ENCODE assay signal across 16 cellular contexts in the genomic region with DNA sequence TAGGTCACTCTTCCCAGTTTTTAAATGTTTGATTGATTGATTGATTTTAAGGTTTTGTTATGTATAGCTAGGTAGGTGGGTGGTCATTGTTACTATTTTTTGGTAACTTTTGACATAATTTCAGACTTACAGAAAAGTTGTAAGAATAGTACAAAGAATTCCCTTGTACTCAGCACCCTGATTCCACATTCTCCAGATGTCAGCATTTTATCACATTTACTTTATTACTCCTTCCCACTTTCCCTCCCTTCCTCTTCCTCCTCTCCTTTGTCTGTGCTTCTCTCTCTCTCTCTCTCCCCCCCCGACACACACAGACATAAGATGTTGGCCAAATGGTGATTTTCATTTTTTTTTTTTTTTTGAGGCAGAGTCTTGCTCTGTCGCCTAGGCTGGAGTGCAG. TPM values are rescaled to one million over a fixed set of nuclear protein-coding genes. Genes with fewer than 3 reads are reported as not detected.
DNase-seq lines count a peak whose midpoint lies in the region; ATAC-seq, FAIRE-seq and TF ChIP-seq lines count a peak whose summit lies in the region.
"Had no signal": no experiment of that assay in that cellular context is flagged by ENCODE, and none has a peak within 500 bp of the region (broad histone marks: within the 10 kb centered on the region; RNA-seq: fewer than 3 reads in every experiment).

No MANE protein-coding gene starts in this region.

- H2AK5ac ChIP-seq in IMR-90 (ENCODE audit: low read depth, low read length) = no peak overlapping the region

- BruUV-seq in IMR-90 (replicated peaks; lab: Mats Ljungman, UMichigan) (no TSS peak), K562 (replicated peaks; lab: Mats Ljungman, UMichigan) (no TSS peak), PC-9 (replicated peaks; lab: Mats Ljungman, UMichigan) (no TSS peak)

- H4K5ac ChIP-seq in IMR-90 (ENCODE audit: low read depth, low read length) = no peak overlapping the region

- no peaks in the 10 kb centered on the region for H3K27me3 ChIP-seq in IMR-90 (ENCODE audit: control insufficient read depth, insufficient read depth, low read length)
- H3K27me3 ChIP-seq in K562 (ENCODE audit: control insufficient read depth in 2 of 2, insufficient read depth in 2 of 2, low read length in 2 of 2) = no peaks in the 10 kb centered on the region
- H3K27me3 ChIP-seq in PC-9 (ENCODE audit: insufficient read depth, low read depth) = no peaks in the 10 kb centered on the region

- no peak overlapping the region for H2AK9ac ChIP-seq in IMR-90 (replicated peaks; ENCODE audit: low read depth, low read length, poor library complexity)

- H3K36me3 ChIP-seq in IMR-90 (ENCODE audit: control insufficient read depth, insufficient read depth, low read length) (peaks cover 43% of the 10 kb centered on the region), K562 (ENCODE audit: control insufficient read depth, insufficient read depth, low read length) (peaks cover 87% of the 10 kb centered on the region), PC-9 (ENCODE audit: low read depth) (peaks cover 16% of the 10 kb centered on the region; the same call in 1 of the 2 replicates)

- no peak overlapping the region for H2BK20ac ChIP-seq in IMR-90 (ENCODE audit: low read depth, low read length)

- no peaks in the 10 kb centered on the region for H3K27me3 Mint-ChIP-seq in activated CD8-positive, alpha-beta memory T cell treated with anti-CD3 and anti-CD28 coated beads, Interleukin-2, amount 10 ng/mL, durations not matched to agents 7 days and 5 days
- H3K27me3 Mint-ChIP-seq in stimulated activated naive B cell treated with anti-CD40 and anti-IgM and Interleukin-4, amounts not matched to agents 10 μg/mL and 1 μg/mL and 100 μg/mL, for 72 hours = no peaks in the 10 kb centered on the region

- TF ChIP-seq CTCF in IMR-90 (conservative IDR thresholded peaks at IDR 0.05; ENCODE audit: low read depth, low read length) (no peak), K562 (IDR thresholded peaks at IDR 0.05 in 2 of 3, conservative IDR thresholded peaks at IDR 0.05 in 1 of 3; ENCODE audit: insufficient read depth in 2 of 3, low read depth in 1 of 3, low read length in 3 of 3) (no peak), PC-9 (conservative IDR thresholded peaks at IDR 0.05) (no peak)

- no peak for ATAC-seq in activated CD8-positive, alpha-beta memory T cell treated with anti-CD3 and anti-CD28 coated beads, Interleukin-2, amount 10 ng/mL, durations not matched to agents 7 days and 5 days
- ATAC-seq in IMR-90 (ENCODE audit: low read depth) (no peak), K562 (no peak), GM18861 (IDR thresholded peaks at IDR 0.05; ENCODE audit: unreplicated experiment) (no peak)
- no peak for ATAC-seq in stimulated activated naive B cell treated with anti-CD40 and anti-IgM and Interleukin-4, amounts not matched to agents 10 μg/mL and 1 μg/mL and 100 μg/mL, for 72 hours (replicated peaks)
- ATAC-seq: CD8-positive, alpha-beta T cell had no signal

- no peak for DNase-seq in activated CD8-positive, alpha-beta memory T cell treated with anti-CD3 and anti-CD28 coated beads, Interleukin-2, amount 10 ng/mL, durations not matched to agents 7 days and 5 days
- no peak for DNase-seq in activated CD8-positive, alpha-beta memory T cell treated with anti-CD3 and anti-CD28 coated beads, Interleukin-2, amount 50 U/mL, for 4 hours
- DNase-seq in IMR-90 = no peak
- no peak for DNase-seq in K562 (ENCODE audit: extremely low read depth in 1 of 4, low spot score in 3 of 4)
- no peak for DNase-seq in stimulated activated naive B cell treated with anti-CD40 and anti-IgM and Interleukin-4, amounts not matched to agents 10 μg/mL and 1 μg/mL and 100 μg/mL, for 72 hours
- no peak for DNase-seq in PC-9
- DNase-seq: CD8-positive, alpha-beta T cell; COR-L47; DMS153; DMS79 treated with DMSO at 0.1 percent for 48 hours; GDM1 had no signal

- H3K9me1 ChIP-seq in IMR-90 (ENCODE audit: insufficient read depth, low read length) (no peaks in the 10 kb centered on the region; the same call in 1 of the 2 replicates), K562 (ENCODE audit: control insufficient read depth, insufficient read depth, low read length) (no peaks in the 10 kb centered on the region)

- TF ChIP-seq RAD21 in IMR-90 (IDR thresholded peaks at IDR 0.05; ENCODE audit: low read length) = no peak
- no peak for TF ChIP-seq RAD21 in K562 (CRISPR knock-in tag; conservative IDR thresholded peaks at IDR 0.05 in 1 of 2, IDR thresholded peaks at IDR 0.05 in 1 of 2)

- peaks cover 64% of the 10 kb centered on the region for H3K36me3 Mint-ChIP-seq in activated CD8-positive, alpha-beta memory T cell treated with anti-CD3 and anti-CD28 coated beads, Interleukin-2, amount 10 ng/mL, durations not matched to agents 7 days and 5 days
- peaks cover 40 to 58% of the 10 kb centered on the region in 2 donors for H3K36me3 Mint-ChIP-seq in stimulated activated naive B cell treated with anti-CD40 and anti-IgM and Interleukin-4, amounts not matched to agents 10 μg/mL and 1 μg/mL and 100 μg/mL, for 72 hours

- H3K9me3 ChIP-seq in IMR-90 (ENCODE audit: control insufficient read depth, insufficient read depth, low read length) = no peaks in the 10 kb centered on the region
- no peaks in the 10 kb centered on the region for H3K9me3 ChIP-seq in K562 (replicated peaks; ENCODE audit: control insufficient read depth, insufficient read depth, low read depth, low read length)
- H3K9me3 ChIP-seq in PC-9 (ENCODE audit: insufficient read depth, low read depth) = no peaks in the 10 kb centered on the region
- H3K9me3 ChIP-seq: HAP-1 had no signal

- no peak overlapping the region for H3K56ac ChIP-seq in IMR-90 (ENCODE audit: extremely low read depth, insufficient read depth, low read length)

- dilution Hi-C loops in IMR-90 (cut with HindIII; ENCODE audit: low sequenced_read_pairs, unreplicated experiment) = no loop called here

- WGBS in IMR-90 (ENCODE audit: extremely low coverage in 2 of 2, insufficient read length in 1 of 2), 2 experiments = no CpG with 5 or more reads among the region's 2 CpGs
- no CpG with 5 or more reads among the region's 2 CpGs for WGBS in K562 (ENCODE audit: insufficient coverage, low coverage, missing lambda C conversion rate)

- H4K8ac ChIP-seq in IMR-90 (ENCODE audit: low read depth in 2 of 2, low read length in 2 of 2) = no peak overlapping the region

- H4K20me1 ChIP-seq in IMR-90 (ENCODE audit: insufficient read depth, low read length) (no peaks in the 10 kb centered on the region), K562 (replicated peaks; ENCODE audit: control insufficient read depth, insufficient read depth, low read length) (no peaks in the 10 kb centered on the region), PC-9 (ENCODE audit: insufficient read depth) (no peaks in the 10 kb centered on the region)

- POLR2A ChIA-PET in IMR-90 (lab: Charles Lee; ENCODE audit: unreplicated experiment) (no interaction called here), K562 (lab: Yijun Ruan, JAX) (no interaction called here), PC-9 (lab: Charles Lee; ENCODE audit: unreplicated experiment) (no interaction called here)

- in situ Hi-C loops in IMR-90 (cut with MboI; ENCODE audit: low sequenced_read_pairs) = no loop called here
- in situ Hi-C loops in K562 (cut with MboI) = no loop called here

- no peak for FAIRE-seq in K562 (lab: Jason Lieb, UNC)
- FAIRE-seq: D721Med, H1 had no signal

- no peak overlapping the region for H2BK15ac ChIP-seq in IMR-90 (ENCODE audit: low read depth, low read length)

- no peaks in the 10 kb centered on the region for H3F3A ChIP-seq in PC-9 (ENCODE audit: insufficient read depth, low read depth)

- no peak overlapping the region for H3K14ac ChIP-seq in IMR-90 (replicated peaks; ENCODE audit: low read depth, low read length)

- H3K27ac ChIP-seq in IMR-90 (ENCODE audit: insufficient read depth, low read length) = no peak overlapping the region
- H3K27ac ChIP-seq in K562 (ENCODE audit: extremely low read depth, low read depth, low read length) = no peak overlapping the region
- no peak overlapping the region for H3K27ac ChIP-seq in PC-9

- H3K4me2 ChIP-seq in IMR-90 (ENCODE audit: low read depth, low read length) (no peak overlapping the region), K562 (ENCODE audit: insufficient read depth, low read length) (no peak overlapping the region), PC-9 (no peak overlapping the region)

- TF ChIP-seq EP300 in K562 (IDR thresholded peaks at IDR 0.05; ENCODE audit: low read length) = no peak

- H3K79me2 ChIP-seq in K562 (ENCODE audit: control insufficient read depth, insufficient read depth, low read length) (no peaks in the 10 kb centered on the region), PC-9 (ENCODE audit: low read depth) (no peaks in the 10 kb centered on the region)

- no peaks in the 10 kb centered on the region for H3K79me1 ChIP-seq in IMR-90 (ENCODE audit: low read depth in 1 of 2, low read length in 2 of 2)

- H2BK5ac ChIP-seq in IMR-90 (ENCODE audit: low read depth, low read length, poor library complexity, severe bottlenecking) = no peak overlapping the region

- H3K4me1 Mint-ChIP-seq in activated CD8-positive, alpha-beta memory T cell treated with anti-CD3 and anti-CD28 coated beads, Interleukin-2, amount 10 ng/mL, durations not matched to agents 7 days and 5 days = peaks cover 27% of the 10 kb centered on the region
- peaks cover 16 to 22% of the 10 kb centered on the region in 2 donors for H3K4me1 Mint-ChIP-seq in stimulated activated naive B cell treated with anti-CD40 and anti-IgM and Interleukin-4, amounts not matched to agents 10 μg/mL and 1 μg/mL and 100 μg/mL, for 72 hours

- TF ChIP-seq POLR2A in IMR-90 (IDR thresholded peaks at IDR 0.05; ENCODE audit: low read depth, low read length) = no peak
- no peak for TF ChIP-seq POLR2A in K562 (conservative IDR thresholded peaks at IDR 0.05)

- peak overlapping the region; percentile 19 for H3K27ac Mint-ChIP-seq in activated CD8-positive, alpha-beta memory T cell treated with anti-CD3 and anti-CD28 coated beads, Interleukin-2, amount 10 ng/mL, durations not matched to agents 7 days and 5 days
- peak overlapping the region; percentile 53 for H3K27ac Mint-ChIP-seq in stimulated activated naive B cell treated with anti-CD40 and anti-IgM and Interleukin-4, amounts not matched to agents 10 μg/mL and 1 μg/mL and 100 μg/mL, for 72 hours
- H3K27ac Mint-ChIP-seq: CD14-positive monocyte; CD8-positive, alpha-beta T cell had no signal

- no peaks in the 10 kb centered on the region for H3K9me2 ChIP-seq in PC-9 (ENCODE audit: insufficient read depth)

- intact Hi-C loops in IMR-90 (cut with micrococcal nuclease) (no loop called here), K562 (cut with micrococcal nuclease) (no loop called here), PC-9 (cut with micrococcal nuclease; ENCODE audit: unreplicated experiment) (no loop called here)

- H2AFZ ChIP-seq in IMR-90 (replicated peaks; ENCODE audit: low read length, poor library complexity) (no peak overlapping the region), K562 (ENCODE audit: low read depth, low read length) (no peak overlapping the region), PC-9 (no peak overlapping the region)

- H3K18ac ChIP-seq in IMR-90 (ENCODE audit: low read depth, low read length) = no peak overlapping the region

- no peaks in the 10 kb centered on the region for H3K9me3 Mint-ChIP-seq in activated CD8-positive, alpha-beta memory T cell treated with anti-CD3 and anti-CD28 coated beads, Interleukin-2, amount 10 ng/mL, durations not matched to agents 7 days and 5 days (ENCODE audit: low read depth)
- H3K9me3 Mint-ChIP-seq in stimulated activated naive B cell treated with anti-CD40 and anti-IgM and Interleukin-4, amounts not matched to agents 10 μg/mL and 1 μg/mL and 100 μg/mL, for 72 hours = no peaks in the 10 kb centered on the region
- H3K9me3 Mint-ChIP-seq: CD14-positive monocyte; CD8-positive, alpha-beta T cell had no signal

- H2BK120ac ChIP-seq in IMR-90 (ENCODE audit: low read depth, low read length) = no peak overlapping the region

- H3K23ac ChIP-seq in IMR-90 (ENCODE audit: low read depth, low read length) = no peak overlapping the region

- H3K4ac ChIP-seq in IMR-90 (ENCODE audit: low read depth, low read length) = no peak overlapping the region

- H3K9ac ChIP-seq in IMR-90 (ENCODE audit: low read depth, low read length) (no peak overlapping the region), K562 (ENCODE audit: insufficient read depth in 1 of 2, low read depth in 2 of 2, low read length in 2 of 2) (no peak overlapping the region)

- H3K4me3 ChIP-seq in IMR-90 (ENCODE audit: insufficient read depth, low read depth, low read length) (no peak overlapping the region), K562 (no peak overlapping the region), PC-9 (no peak overlapping the region)
- H3K4me3 ChIP-seq: HAP-1 had no signal

- CTCF ChIA-PET in activated CD8-positive, alpha-beta memory T cell treated with anti-CD3 and anti-CD28 coated beads, Interleukin-2, amount 10 ng/mL, durations not matched to agents 7 days and 5 days (lab: Charles Lee) = interaction anchor here (1.2 kb wide), 1 partner anchor 13 kb away, joined by 9 read pairs; no protein-coding TSS in a partner anchor
- CTCF ChIA-PET in IMR-90 (lab: Yijun Ruan, JAX) = interaction anchor here (0.6 kb wide), 1 partner anchor 285 kb away, joined by 3 read pairs; no protein-coding TSS in a partner anchor
- CTCF ChIA-PET in K562 (lab: Yijun Ruan, JAX; ENCODE audit: low intra/inter-chr PET ratio) = no interaction called here
- CTCF ChIA-PET in PC-9 (lab: Charles Lee) = no interaction called here

- H4K91ac ChIP-seq in IMR-90 (ENCODE audit: insufficient read depth, low read depth, low read length) = no peak overlapping the region

- H3K4me1 ChIP-seq in IMR-90 (ENCODE audit: control insufficient read depth, insufficient read depth, low read length) = no peaks in the 10 kb centered on the region
- no peaks in the 10 kb centered on the region for H3K4me1 ChIP-seq in K562 (replicated peaks in 1 of 2; ENCODE audit: control insufficient read depth in 2 of 2, insufficient read depth in 2 of 2, low read length in 2 of 2)
- H3K4me1 ChIP-seq in PC-9 (replicated peaks; ENCODE audit: insufficient read depth) = no peaks in the 10 kb centered on the region
- H3K4me1 ChIP-seq: HAP-1 had no signal

- H3K4me3 Mint-ChIP-seq in activated CD8-positive, alpha-beta memory T cell treated with anti-CD3 and anti-CD28 coated beads, Interleukin-2, amount 10 ng/mL, durations not matched to agents 7 days and 5 days = no peak overlapping the region
- H3K4me3 Mint-ChIP-seq in stimulated activated naive B cell treated with anti-CD40 and anti-IgM and Interleukin-4, amounts not matched to agents 10 μg/mL and 1 μg/mL and 100 μg/mL, for 72 hours = no peak overlapping the region
- H3K4me3 Mint-ChIP-seq: CD14-positive monocyte; CD8-positive, alpha-beta T cell had no signal

RNA-seq across cellular contexts. Expression of a gene that starts 14.8 kb away (rescaled TPM):
- total RNA-seq in activated CD8-positive, alpha-beta memory T cell treated with anti-CD3 and anti-CD28 coated beads, Interleukin-2, amount 10 ng/mL, durations not matched to agents 7 days and 5 days = 100 to 1,000 TPM in 1 of 2 experiments, 10 to 100 TPM in 1; 97.9 to 105 TPM
- total RNA-seq in IMR-90 (2012; rRNA removed) (47.7 and 64.4 TPM in 2 replicates), K562 (2014; rRNA removed) (37.4 and 56.3 TPM in 2 replicates), K562 (2014; rRNA removed; fragmentation: Illumina TruSeq; extraction: Trizol) (94.5 and 101 TPM in 2 replicates), K562 (2015; rRNA removed; fragmentation: Illumina TruSeq; extraction: Trizol) (77.4 and 87.2 TPM in 2 replicates), K562 (2021) (130 and 131 TPM in 2 replicates), PC-9 (2021) (64.8 and 67.8 TPM in 2 replicates)
- polyA plus RNA-seq in IMR-90 (2012; rRNA removed) (33.9 and 34.5 TPM in 2 replicates), K562 (2011; rRNA removed) (88.5 and 115 TPM in 2 replicates), K562 (2014; fragmentation: Illumina TruSeq; extraction: Trizol) (107 and 116 TPM in 2 replicates), K562 (2014; fragmentation: Nextera tagmentation; extraction: Ambion mirVana) (100 to 1,000 TPM; 190 to 249 TPM), K562 (2014; rRNA removed) (70.0 and 86.7 TPM in 2 replicates)
- 4.8 and 8.6 TPM in 2 replicates for polyA plus RNA-seq in IMR-90 (2012; cell fraction: cytosol; rRNA removed)
- polyA plus RNA-seq in IMR-90 (2012; cell fraction: nucleus; rRNA removed; ENCODE audit: low replicate concordance) = 6.3 and 41.0 TPM in 2 replicates
- total RNA-seq in K562 (2011; cell fraction: chromatin; rRNA removed; ENCODE audit: low replicate concordance) = 51.1 and 92.3 TPM in 2 replicates
- total RNA-seq in K562 (2011; cell fraction: nucleolus; rRNA removed) = 31.0 and 36.2 TPM in 2 replicates
- 56.6 and 86.7 TPM in 2 replicates for total RNA-seq in K562 (2011; cell fraction: nucleoplasm; rRNA removed)
- polyA plus RNA-seq in K562 (2011; cell fraction: cytosol; rRNA removed) = 27.8 and 86.0 TPM in 2 replicates
- polyA plus RNA-seq in K562 (2011; cell fraction: nucleus; rRNA removed) = 44.5 and 59.2 TPM in 2 replicates
- 66.8 and 116 TPM in 2 replicates for polyA plus RNA-seq in K562 (2012)
- 169 and 205 TPM in 2 replicates for polyA minus RNA-seq in K562 (2011; rRNA and poly(A)+ RNA removed)
- polyA minus RNA-seq in K562 (2011; cell fraction: cytosol; rRNA and poly(A)+ RNA removed) = 64.1 and 74.0 TPM in 2 replicates
- polyA minus RNA-seq in K562 (2011; cell fraction: nucleus; rRNA and poly(A)+ RNA removed) = 15.1 and 38.0 TPM in 2 replicates

RNA-seq across cellular contexts. Expression of a gene that starts 32.8 kb away (rescaled TPM):
- total RNA-seq in activated CD8-positive, alpha-beta memory T cell treated with anti-CD3 and anti-CD28 coated beads, Interleukin-2, amount 10 ng/mL, durations not matched to agents 7 days and 5 days = 1 to 10 TPM in 1 of 2 experiments, under 1 TPM in 1; 0.94 to 1.2 TPM
- 2.2 and 2.5 TPM in 2 replicates for total RNA-seq in IMR-90 (2012; rRNA removed)
- polyA plus RNA-seq in IMR-90 (2012; rRNA removed) = 2.4 and 2.8 TPM in 2 replicates
- 2.5 and 3.1 TPM in 2 replicates for polyA plus RNA-seq in IMR-90 (2012; cell fraction: cytosol; rRNA removed)
- polyA plus RNA-seq in IMR-90 (2012; cell fraction: nucleus; rRNA removed; ENCODE audit: low replicate concordance) = 0.83 and 2.3 TPM in 2 replicates
- 3.8 and 11.9 TPM in 2 replicates for total RNA-seq in K562 (2011; cell fraction: chromatin; rRNA removed; ENCODE audit: low replicate concordance)
- 7.2 and 9.5 TPM in 2 replicates for total RNA-seq in K562 (2011; cell fraction: nucleolus; rRNA removed)
- total RNA-seq in K562 (2011; cell fraction: nucleoplasm; rRNA removed) = 8.9 and 12.3 TPM in 2 replicates
- 22.4 and 33.3 TPM in 2 replicates for total RNA-seq in K562 (2014; rRNA removed)
- 12.5 and 15.9 TPM in 2 replicates for total RNA-seq in K562 (2014; rRNA removed; fragmentation: Illumina TruSeq; extraction: Trizol)
- 18.5 and 19.6 TPM in 2 replicates for total RNA-seq in K562 (2015; rRNA removed; fragmentation: Illumina TruSeq; extraction: Trizol)
- total RNA-seq in K562 (2021) = 18.3 and 22.9 TPM in 2 replicates
- polyA plus RNA-seq in K562 (2011; rRNA removed) = 37.4 and 38.2 TPM in 2 replicates
- 28.4 and 32.0 TPM in 2 replicates for polyA plus RNA-seq in K562 (2011; cell fraction: cytosol; rRNA removed)
- polyA plus RNA-seq in K562 (2011; cell fraction: nucleus; rRNA removed) = 12.9 and 15.3 TPM in 2 replicates
- polyA plus RNA-seq in K562 (2012) = 19.3 and 45.7 TPM in 2 replicates
- polyA plus RNA-seq in K562 (2014; fragmentation: Illumina TruSeq; extraction: Trizol) = 27.3 and 32.7 TPM in 2 replicates
- 1 to 10 TPM; 1.5 to 2.0 TPM for polyA plus RNA-seq in K562 (2014; fragmentation: Nextera tagmentation; extraction: Ambion mirVana)
- polyA plus RNA-seq in K562 (2014; rRNA removed) = 19.4 and 26.5 TPM in 2 replicates
- polyA minus RNA-seq in K562 (2011; rRNA and poly(A)+ RNA removed) = 42.4 and 47.1 TPM in 2 replicates
- 15.1 and 20.0 TPM in 2 replicates for polyA minus RNA-seq in K562 (2011; cell fraction: cytosol; rRNA and poly(A)+ RNA removed)
- 3.0 and 4.3 TPM in 2 replicates for polyA minus RNA-seq in K562 (2011; cell fraction: nucleus; rRNA and poly(A)+ RNA removed)
- total RNA-seq in PC-9 (2021) = 5.6 and 5.8 TPM in 2 replicates

Comparison
In these comparisons a context has a peak if more than half of its experiments do, and no peak if none do; other contexts are left out.
1. CTCF ChIA-PET loops: an anchor here in activated CD8-positive, alpha-beta memory T cell treated with anti-CD3 and anti-CD28 coated beads, Interleukin-2, amount 10 ng/mL, durations not matched to agents 7 days and 5 days (1.2 kb wide) and IMR-90 (0.6 kb wide); none called in K562 and PC-9.